ENCODE assay signal across 11 cellular contexts in the genomic region with DNA sequence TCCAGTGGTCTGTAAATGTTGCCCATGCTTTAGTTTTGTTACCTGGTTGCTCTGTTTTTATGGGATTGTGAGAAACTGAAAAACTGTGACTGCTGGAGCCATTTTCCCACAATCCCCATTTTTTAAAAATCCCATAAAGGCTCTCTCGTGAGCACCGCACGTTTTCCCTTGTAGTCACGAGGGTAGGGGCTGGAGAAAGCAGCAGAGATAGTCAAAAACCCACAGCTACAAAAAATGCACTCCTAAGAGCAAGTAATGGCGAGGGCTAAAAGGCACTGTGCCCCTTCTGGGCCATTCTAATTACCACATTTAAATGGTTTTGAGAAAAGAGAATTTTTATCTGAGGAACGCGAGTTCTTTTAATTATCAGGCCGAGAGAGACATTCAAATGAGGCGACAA. TPM values are rescaled to one million over a fixed set of nuclear protein-coding genes. Genes with fewer than 3 reads are reported as not detected.
DNase-seq lines count a peak whose midpoint lies in the region; ATAC-seq and TF ChIP-seq lines count a peak whose summit lies in the region.
"Had no signal": no experiment of that assay in that cellular context is flagged by ENCODE, and none has a peak within 500 bp of the region (broad histone marks: within the 10 kb centered on the region; RNA-seq: fewer than 3 reads in every experiment).

No MANE protein-coding gene starts in this region.

- peak overlapping the region; percentile 93 for H3K4me2 ChIP-seq in skeletal muscle satellite cell (ENCODE audit: low read length)

- H3K9me3 ChIP-seq in T-helper 17 cell (ENCODE audit: control insufficient read depth, low read length, poor library complexity, severe bottlenecking) (no peaks in the 10 kb centered on the region), skeletal muscle satellite cell (replicated peaks; ENCODE audit: low read length) (no peaks in the 10 kb centered on the region)
- H3K9me3 ChIP-seq: mucosa of descending colon had no signal

- peaks cover 11% of the 10 kb centered on the region for H3K36me3 ChIP-seq in skeletal muscle satellite cell (ENCODE audit: insufficient read depth, low read length)

- peaks cover 16% of the 10 kb centered on the region for H3K4me1 ChIP-seq in skeletal muscle satellite cell (ENCODE audit: control insufficient read depth, insufficient read depth, low read length)

- no peaks in the 10 kb centered on the region for H3K9me3 Mint-ChIP-seq in T-helper 1 cell treated with Interleukin-12 subunit alpha and Interleukin-12 subunit beta and Interleukin-4 antibody, amounts not matched to agents 30 μg/mL and 1 μg/mL, for 36 hours
- peaks cover 7% of the 10 kb centered on the region for H3K9me3 Mint-ChIP-seq in glutamatergic neuron (ENCODE audit: unreplicated experiment)
- H3K9me3 Mint-ChIP-seq: dendritic cell treated with granulocyte-macrophage colony-stimulating factor and Interleukin-4, amounts not matched to agents 40 ng/mL and 50 ng/mL, for 4 days had no signal

- peaks cover 23% of the 10 kb centered on the region for H3K36me3 Mint-ChIP-seq in T-helper 1 cell treated with Interleukin-12 subunit alpha and Interleukin-12 subunit beta and Interleukin-4 antibody, amounts not matched to agents 30 μg/mL and 1 μg/mL, for 36 hours (ENCODE audit: low read depth)
- no peaks in the 10 kb centered on the region for H3K36me3 Mint-ChIP-seq in T-helper 17 cell (ENCODE audit: low read depth)
- H3K36me3 Mint-ChIP-seq in glutamatergic neuron (ENCODE audit: unreplicated experiment): no peaks in the 10 kb centered on the region

- H3K4me3 Mint-ChIP-seq in T-helper 1 cell treated with Interleukin-12 subunit alpha and Interleukin-12 subunit beta and Interleukin-4 antibody, amounts not matched to agents 30 μg/mL and 1 μg/mL, for 36 hours: peak overlapping the region; percentile 94
- H3K4me3 Mint-ChIP-seq in T-helper 17 cell: no peak overlapping the region
- peak overlapping the region; percentile 89 for H3K4me3 Mint-ChIP-seq in glutamatergic neuron (ENCODE audit: unreplicated experiment)

- peak overlapping the region; percentile 31 for H3K27ac Mint-ChIP-seq in T-helper 1 cell treated with Interleukin-12 subunit alpha and Interleukin-12 subunit beta and Interleukin-4 antibody, amounts not matched to agents 30 μg/mL and 1 μg/mL, for 36 hours
- peak overlapping the region; percentile 95 for H3K27ac Mint-ChIP-seq in T-helper 17 cell
- H3K27ac Mint-ChIP-seq in glutamatergic neuron (ENCODE audit: unreplicated experiment): no peak overlapping the region

- in situ Hi-C loops in ACHN (cut with HindIII; ENCODE audit: low pct_ligation_motif_present, low pct_unique_long_range_greater_than_20kb, low sequenced_read_pairs): no loop called here

- no peaks in the 10 kb centered on the region for H3K27me3 Mint-ChIP-seq in T-helper 1 cell treated with Interleukin-12 subunit alpha and Interleukin-12 subunit beta and Interleukin-4 antibody, amounts not matched to agents 30 μg/mL and 1 μg/mL, for 36 hours (ENCODE audit: low read depth)
- H3K27me3 Mint-ChIP-seq in T-helper 17 cell (no peaks in the 10 kb centered on the region), glutamatergic neuron (ENCODE audit: unreplicated experiment) (peaks cover 6% of the 10 kb centered on the region)
- H3K27me3 Mint-ChIP-seq: dendritic cell treated with granulocyte-macrophage colony-stimulating factor and Interleukin-4, amounts not matched to agents 40 ng/mL and 50 ng/mL, for 4 days had no signal

- no peak overlapping the region for H3K27ac ChIP-seq in substantia nigra (ENCODE audit: low read depth, low read length, poor library complexity, severe bottlenecking)

- H3K4me3 ChIP-seq in skeletal muscle satellite cell (ENCODE audit: low read length): peak overlapping the region; percentile 95

- ATAC-seq in T-helper 17 cell: no peak
- ATAC-seq: mucosa of descending colon had no signal

- DNase-seq in T-helper 1 cell (no peak), T-helper 17 cell (no peak), glutamatergic neuron (no peak), NCI-H1694 (lab: John Stamatoyannopoulos, UW) (no peak), ACHN (no peak), substantia nigra (lab: John Stamatoyannopoulos, UW) (no peak)
- DNase-seq: mucosa of descending colon, NCI-H187 treated with DMSO at 0.1 percent for 48 hours had no signal

- peak overlapping the region; percentile 96 for H3K9ac ChIP-seq in skeletal muscle satellite cell (ENCODE audit: low read depth, low read length)

- no peak for TF ChIP-seq CTCF in glutamatergic neuron (IDR thresholded peaks at IDR 0.05; ENCODE audit: partially characterized antibody, unreplicated experiment)

- no peaks in the 10 kb centered on the region for H3K27me3 ChIP-seq in skeletal muscle satellite cell (ENCODE audit: control insufficient read depth, insufficient read depth, low read length)

- H3K4me1 Mint-ChIP-seq in T-helper 1 cell treated with Interleukin-12 subunit alpha and Interleukin-12 subunit beta and Interleukin-4 antibody, amounts not matched to agents 30 μg/mL and 1 μg/mL, for 36 hours (ENCODE audit: low read depth): peaks cover 33% of the 10 kb centered on the region
- H3K4me1 Mint-ChIP-seq in T-helper 17 cell (peaks cover 24% of the 10 kb centered on the region), glutamatergic neuron (ENCODE audit: low read depth, unreplicated experiment) (peaks cover 13% of the 10 kb centered on the region)

RNA-seq across cellular contexts. Expression of a gene that starts 1.8 kb away (rescaled TPM):
- total RNA-seq in T-helper 17 cell (10 to 100 TPM; 61.0 to 65.1 TPM), glutamatergic neuron (ENCODE audit: unreplicated experiment) (34.8 TPM)
- 22.5 and 23.1 TPM in 2 replicates for total RNA-seq in skeletal muscle satellite cell (2012; rRNA removed)
